ENCODE assay signal across 8 cellular contexts in the genomic region with DNA sequence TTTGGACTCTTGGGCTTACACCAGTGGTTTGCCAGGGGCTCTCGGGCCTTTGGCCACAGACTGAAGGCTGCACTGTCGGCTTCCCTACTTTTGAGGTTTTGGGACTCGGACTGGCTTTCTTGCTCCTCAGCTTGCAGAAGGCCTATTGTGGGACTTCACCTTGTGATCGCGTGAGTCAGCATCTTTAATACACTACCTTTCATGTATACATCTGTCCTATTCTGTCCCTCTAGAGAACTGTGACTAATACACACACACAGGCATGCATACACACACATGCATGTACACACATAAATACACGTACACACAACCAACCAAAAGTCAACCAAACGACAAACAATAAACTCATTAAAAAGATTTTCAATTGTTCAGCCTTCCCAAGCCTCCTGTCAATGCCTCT.
DNase-seq lines count a peak whose midpoint lies in the region; ATAC-seq, FAIRE-seq and TF ChIP-seq lines count a peak whose summit lies in the region.
"Not testable (repeated sequence)": the region's sequence is repeated elsewhere in the genome, so short reads cannot be mapped to it uniquely, and the experiment has no call there.

No MANE protein-coding gene starts in this region.

- H4K20me1 ChIP-seq in GM23248 (ENCODE audit: insufficient read depth); astrocyte (ENCODE audit: insufficient read depth, low read length): not testable (repeated sequence)

- peak overlapping the region; percentile 78 for H3K4me2 ChIP-seq in GM23248 (ENCODE audit: unreplicated experiment)
- peak overlapping the region; percentile 69 for H3K4me2 ChIP-seq in astrocyte (ENCODE audit: low read length)

- not testable (repeated sequence) for H3F3A ChIP-seq in GM23248 (ENCODE audit: insufficient read depth)

- POLR2A ChIA-PET in A673 (lab: Charles Lee; ENCODE audit: low non-redundant PET), result not testable (repeated sequence)

- TF ChIP-seq CTCF in A673 (conservative IDR thresholded peaks at IDR 0.05; ENCODE audit: low read depth, low read length); NB4 (IDR thresholded peaks at IDR 0.05; ENCODE audit: low read depth, low read length); astrocyte (IDR thresholded peaks at IDR 0.05; ENCODE audit: insufficient read depth, low read depth, low read length); nephron (IDR thresholded peaks at IDR 0.05; ENCODE audit: unreplicated experiment in 3 of 3); progenitor cell of endocrine pancreas (IDR thresholded peaks at IDR 0.05; ENCODE audit: unreplicated experiment): not testable (repeated sequence)

- H3K27ac ChIP-seq in A673 (ENCODE audit: low read depth, low read length, poor library complexity, severe bottlenecking); GM23248: not testable (repeated sequence)
- peak overlapping the region; percentile 66 for H3K27ac ChIP-seq in astrocyte (ENCODE audit: low read depth, low read length)

- H3K4me3 Mint-ChIP-seq in astrocyte (ENCODE audit: unreplicated experiment); nephron; progenitor cell of endocrine pancreas (ENCODE audit: low read depth): not testable (repeated sequence)

- not testable (repeated sequence) for H3K4me1 ChIP-seq in A673 (ENCODE audit: insufficient read depth, low read length, poor library complexity, severe bottlenecking); astrocyte (ENCODE audit: insufficient read depth, low read length)
- H3K4me1 ChIP-seq in GM23248 (ENCODE audit: insufficient read depth), result peaks cover 12% of the 10 kb centered on the region

- in situ Hi-C loops in GM23248 (cut with MboI), result not testable (repeated sequence)

- H3K4me1 Mint-ChIP-seq in astrocyte (ENCODE audit: low read depth, unreplicated experiment) (peaks cover 22% of the 10 kb centered on the region), nephron (peaks cover 15% of the 10 kb centered on the region), progenitor cell of endocrine pancreas (ENCODE audit: low read depth) (peaks cover 30% of the 10 kb centered on the region)

- WGBS in GM23248 (ENCODE audit: low coverage in 1 of 2, low lambda C conversion rate in 2 of 2, missing lambda C conversion rate in 2 of 2), 2 experiments, result 93 to 96% methylated on average over 7 of the region's 7 CpGs

- not testable (repeated sequence) for H3K27me3 Mint-ChIP-seq in astrocyte (ENCODE audit: low read depth, unreplicated experiment); nephron (ENCODE audit: low read depth); progenitor cell of endocrine pancreas

- peak; percentile 67 for ATAC-seq in esophagus mucosa

- not testable (repeated sequence) for FAIRE-seq in astrocyte (lab: Jason Lieb, UNC)

- H3K9me3 Mint-ChIP-seq in astrocyte (ENCODE audit: unreplicated experiment); nephron; progenitor cell of endocrine pancreas (ENCODE audit: low read depth): not testable (repeated sequence)

- H3K4me3 ChIP-seq in A673 (ENCODE audit: low read depth, low read length, poor library complexity, severe bottlenecking); GM23248; NB4 (ENCODE audit: low read depth, low read length); astrocyte (ENCODE audit: insufficient read depth, low read depth, low read length): not testable (repeated sequence)

- H3K27ac Mint-ChIP-seq in astrocyte (ENCODE audit: unreplicated experiment) (peak overlapping the region; percentile 75), nephron (peak overlapping the region; percentile 48 to 81 (median 78)), progenitor cell of endocrine pancreas (peak overlapping the region; percentile 46)

- DNase-seq in A673 (ENCODE audit: low spot score) (peak; percentile 11), DMS53 (lab: John Stamatoyannopoulos, UW) (peak; percentile 82), GM23248 (peak; percentile 30), NB4 (ENCODE audit: low read depth) (peak; percentile 6), astrocyte (ENCODE audit: low read depth) (peak; percentile 60)
- DNase-seq in progenitor cell of endocrine pancreas (ENCODE audit: low spot score, unreplicated experiment), result not testable (repeated sequence)

- not testable (repeated sequence) for H3K27me3 ChIP-seq in A673 (replicated peaks; ENCODE audit: insufficient read depth, low read depth, low read length, poor library complexity); GM23248 (replicated peaks; ENCODE audit: insufficient read depth); astrocyte (ENCODE audit: insufficient read depth, low read length)

- not testable (repeated sequence) for H3K36me3 ChIP-seq in A673 (ENCODE audit: insufficient read depth, low read length, poor library complexity, severe bottlenecking); GM23248 (ENCODE audit: low read depth); astrocyte (ENCODE audit: insufficient read depth, low read length)

- not testable (repeated sequence) for BruUV-seq in A673 (replicated peaks; lab: Mats Ljungman, UMichigan)

- intact Hi-C loops in A673 (cut with micrococcal nuclease; ENCODE audit: unreplicated experiment), result not testable (repeated sequence)

- peak overlapping the region; percentile 10; the same call in 1 of the 2 replicates for H2AFZ ChIP-seq in GM23248
- H2AFZ ChIP-seq in astrocyte (ENCODE audit: low read depth, low read length), result not testable (repeated sequence)

- TF ChIP-seq POLR2A in NB4 (IDR thresholded peaks at IDR 0.05; ENCODE audit: extremely low read depth, insufficient read length), result not testable (repeated sequence)

- H3K36me3 Mint-ChIP-seq in astrocyte (ENCODE audit: low read depth, unreplicated experiment); nephron (ENCODE audit: low read depth); progenitor cell of endocrine pancreas (ENCODE audit: insufficient read depth): not testable (repeated sequence)

- not testable (repeated sequence) for H3K9me2 ChIP-seq in GM23248 (ENCODE audit: insufficient read depth)

- not testable (repeated sequence) for H3K79me2 ChIP-seq in GM23248 (ENCODE audit: insufficient read depth); astrocyte (ENCODE audit: insufficient read depth, low read length)

- H3K9me3 ChIP-seq in A673 (ENCODE audit: low read depth, low read length, poor library complexity, severe bottlenecking); GM23248 (ENCODE audit: low read depth); astrocyte (ENCODE audit: insufficient read depth, low read depth, low read length): not testable (repeated sequence)

- CTCF ChIA-PET in A673 (lab: Charles Lee), result not testable (repeated sequence)

- H3K9ac ChIP-seq in GM23248, result not testable (repeated sequence)
- H3K9ac ChIP-seq in astrocyte (ENCODE audit: low read length), result peak overlapping the region; percentile 15
